Comparison of ENCODE assay signal across 12 cellular contexts in the genomic region with DNA sequence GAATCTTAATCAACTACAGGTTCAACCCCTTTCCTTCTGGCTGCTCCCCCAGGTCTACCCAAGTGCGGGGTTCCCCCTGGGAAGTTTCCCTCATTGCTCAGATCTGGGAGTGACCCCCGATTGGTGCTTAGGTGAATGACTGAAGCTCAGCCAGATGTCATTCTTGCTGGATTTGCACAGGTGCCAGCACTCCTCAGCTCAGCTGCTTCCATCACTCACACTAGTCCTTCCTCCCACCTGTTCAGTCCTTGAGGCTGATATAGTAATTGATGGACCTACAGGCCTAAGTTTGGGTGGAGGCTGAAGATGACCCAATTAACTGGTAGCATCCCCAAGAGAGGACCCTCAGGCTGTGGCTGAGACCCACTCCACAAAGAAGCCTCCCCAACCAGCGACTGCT. TPM values are rescaled to one million over a fixed set of nuclear protein-coding genes. Genes with fewer than 3 reads are reported as not detected.
DNase-seq lines count a peak whose midpoint lies in the region; ATAC-seq and TF ChIP-seq lines count a peak whose summit lies in the region.
"Had no signal": no experiment of that assay in that cellular context is flagged by ENCODE, and none has a peak within 500 bp of the region (broad histone marks: within the 10 kb centered on the region; RNA-seq: fewer than 3 reads in every experiment).

No MANE protein-coding gene starts in this region.

- POLR2A ChIA-PET in SK-N-SH (lab: Yijun Ruan, JAX): no interaction called here

- H3K79me2 ChIP-seq in SK-N-SH (ENCODE audit: insufficient read depth): no peaks in the 10 kb centered on the region

- DNase-seq in SK-N-SH: no peak
- DNase-seq in endodermal cell: no peak
- no peak for DNase-seq in NCI-H2081 treated with DMSO at 0.1 percent for 48 hours (lab: John Stamatoyannopoulos, UW)
- DNase-seq in DMS 273 (lab: John Stamatoyannopoulos, UW; ENCODE audit: unreplicated experiment): no peak
- no peak for DNase-seq in stimulated activated naive CD8-positive, alpha-beta T cell treated with anti-CD3 and anti-CD28 coated beads, Interleukin-15, amount 100 ng/mL, for 72 hours
- DNase-seq: ACHN; CD4-positive, alpha-beta T cell; GF-D8 had no signal

- H3K27me3 ChIP-seq in SK-N-SH (ENCODE audit: insufficient read depth): peaks cover 27% of the 10 kb centered on the region
- no peaks in the 10 kb centered on the region for H3K27me3 ChIP-seq in endodermal cell (ENCODE audit: control insufficient read depth, insufficient read depth, low read length, poor library complexity, severe bottlenecking)
- H3K27me3 ChIP-seq: BLaER1 treated with 17β-estradiol and CSF1 and Interleukin-3, amounts not matched to agents 10 nM and 100 nM had no signal

- H3K4me1 Mint-ChIP-seq in endodermal cell (peaks cover 28% of the 10 kb centered on the region), nephron (peaks cover 59% of the 10 kb centered on the region)
- H3K4me1 Mint-ChIP-seq in stimulated activated naive CD8-positive, alpha-beta T cell treated with anti-CD3 and anti-CD28 coated beads, Interleukin-15, amount 100 ng/mL, for 72 hours: no peaks in the 10 kb centered on the region

- CTCF ChIA-PET in SK-N-SH (lab: Yijun Ruan, JAX): interaction anchor here (1.3 kb wide), 1 partner anchor 15 kb away, joined by 3 read pairs; no protein-coding TSS in a partner anchor

- no peaks in the 10 kb centered on the region for H3K9me2 ChIP-seq in SK-N-SH

- H3K9me3 ChIP-seq in SK-N-SH (no peaks in the 10 kb centered on the region), endodermal cell (ENCODE audit: control insufficient read depth, low read length) (no peaks in the 10 kb centered on the region)
- H3K9me3 ChIP-seq: BLaER1 treated with 17β-estradiol and CSF1 and Interleukin-3, amounts not matched to agents 10 nM and 100 nM had no signal

- peaks cover 0 to 10% of the 10 kb centered on the region in 2 experiments; a peak in 1 of 4 replicates for H3K4me1 ChIP-seq in SK-N-SH (ENCODE audit: control insufficient read depth in 1 of 2, insufficient read depth in 2 of 2, low read depth in 1 of 2, low read length in 1 of 2)
- peaks cover 16% of the 10 kb centered on the region for H3K4me1 ChIP-seq in endodermal cell (ENCODE audit: control insufficient read depth, insufficient read depth, low read length)

- H3K9me3 Mint-ChIP-seq in endodermal cell (no peaks in the 10 kb centered on the region), nephron (no peaks in the 10 kb centered on the region)
- H3K9me3 Mint-ChIP-seq in stimulated activated naive CD8-positive, alpha-beta T cell treated with anti-CD3 and anti-CD28 coated beads, Interleukin-15, amount 100 ng/mL, for 72 hours: no peaks in the 10 kb centered on the region
- H3K9me3 Mint-ChIP-seq: CD4-positive, alpha-beta T cell; HFFc6 had no signal

- no peaks in the 10 kb centered on the region for H3K36me3 Mint-ChIP-seq in endodermal cell (ENCODE audit: low read depth)
- H3K36me3 Mint-ChIP-seq in nephron (ENCODE audit: low read depth): no peaks in the 10 kb centered on the region

- no peak for TF ChIP-seq RAD21 in SK-N-SH (IDR thresholded peaks at IDR 0.05; ENCODE audit: low read length)

- no peak overlapping the region for H3K4me3 ChIP-seq in SK-N-SH (ENCODE audit: low read depth in 2 of 2, low read length in 1 of 2)
- no peak overlapping the region for H3K4me3 ChIP-seq in endodermal cell (ENCODE audit: low read length)
- H3K4me3 ChIP-seq: BLaER1 treated with 17β-estradiol and CSF1 and Interleukin-3, amounts not matched to agents 10 nM and 100 nM had no signal

- H3K36me3 ChIP-seq in SK-N-SH (replicated peaks in 1 of 2; ENCODE audit: control insufficient read depth in 1 of 2, insufficient read depth in 2 of 2, low read length in 1 of 2) (no peaks in the 10 kb centered on the region), endodermal cell (ENCODE audit: control insufficient read depth, insufficient read depth, low read length) (no peaks in the 10 kb centered on the region)
- H3K36me3 ChIP-seq: BLaER1 treated with 17β-estradiol and CSF1 and Interleukin-3, amounts not matched to agents 10 nM and 100 nM had no signal

- no peaks in the 10 kb centered on the region for H3F3A ChIP-seq in SK-N-SH (replicated peaks; ENCODE audit: insufficient read depth)

- TF ChIP-seq EP300 in SK-N-SH (IDR thresholded peaks at IDR 0.05; ENCODE audit: borderline replicate concordance in 1 of 2, low read depth in 1 of 2, low read length in 1 of 2): no peak

- H3K27me3 Mint-ChIP-seq in endodermal cell (ENCODE audit: insufficient read depth): peaks cover 1% of the 10 kb centered on the region
- H3K27me3 Mint-ChIP-seq in nephron (ENCODE audit: low read depth): no peaks in the 10 kb centered on the region
- H3K27me3 Mint-ChIP-seq in stimulated activated naive CD8-positive, alpha-beta T cell treated with anti-CD3 and anti-CD28 coated beads, Interleukin-15, amount 100 ng/mL, for 72 hours: peaks cover 48% of the 10 kb centered on the region

- H3K27ac ChIP-seq in SK-N-SH (ENCODE audit: low read depth in 2 of 2, low read length in 1 of 2) (no peak overlapping the region), endodermal cell (ENCODE audit: low read depth, low read length) (peak overlapping the region; percentile 46)
- H3K27ac ChIP-seq: BLaER1 treated with 17β-estradiol and CSF1 and Interleukin-3, amounts not matched to agents 10 nM and 100 nM had no signal

- H4K20me1 ChIP-seq in SK-N-SH (ENCODE audit: insufficient read depth): no peaks in the 10 kb centered on the region

- no peak for TF ChIP-seq CTCF in SK-N-SH (IDR thresholded peaks at IDR 0.05)
- no peak for TF ChIP-seq CTCF in endodermal cell (conservative IDR thresholded peaks at IDR 0.05)
- TF ChIP-seq CTCF in nephron (IDR thresholded peaks at IDR 0.05; ENCODE audit: unreplicated experiment in 3 of 3): no peak

- no peak for ATAC-seq in SK-N-SH treated with all-trans-retinoic acid at 6 μM for 48 hours
- no peak for ATAC-seq in stimulated activated naive CD8-positive, alpha-beta T cell treated with anti-CD3 and anti-CD28 coated beads, Interleukin-15, amount 100 ng/mL, for 72 hours

- H3K4me3 Mint-ChIP-seq in endodermal cell (no peak overlapping the region), nephron (no peak overlapping the region)
- H3K4me3 Mint-ChIP-seq in stimulated activated naive CD8-positive, alpha-beta T cell treated with anti-CD3 and anti-CD28 coated beads, Interleukin-15, amount 100 ng/mL, for 72 hours: no peak overlapping the region
- H3K4me3 Mint-ChIP-seq: CD4-positive, alpha-beta T cell had no signal

- no peak overlapping the region for H3K27ac Mint-ChIP-seq in endodermal cell
- peak overlapping the region in 2 of 3 experiments; percentile 87 to 94 for H3K27ac Mint-ChIP-seq in nephron
- peak overlapping the region in 1 of 2 donors; percentile 73 for H3K27ac Mint-ChIP-seq in stimulated activated naive CD8-positive, alpha-beta T cell treated with anti-CD3 and anti-CD28 coated beads, Interleukin-15, amount 100 ng/mL, for 72 hours
- H3K27ac Mint-ChIP-seq: CD4-positive, alpha-beta T cell had no signal

- no peak overlapping the region for H2AFZ ChIP-seq in SK-N-SH (ENCODE audit: low read depth)

- H3K9ac ChIP-seq in SK-N-SH: no peak overlapping the region
- H3K9ac ChIP-seq in endodermal cell (ENCODE audit: extremely low read depth, low read length, poor library complexity, severe bottlenecking): no peak overlapping the region
- H3K9ac ChIP-seq: BLaER1 treated with 17β-estradiol and CSF1 and Interleukin-3, amounts not matched to agents 10 nM and 100 nM had no signal

- WGBS in SK-N-SH (ENCODE audit: low lambda C conversion rate): 24% methylated on average over 3 of the region's 3 CpGs
- WGBS in endodermal cell (ENCODE audit: insufficient coverage in 1 of 2, insufficient read length in 1 of 2), 2 experiments: 94 to 95% methylated on average over 3 of the region's 3 CpGs

- H3K4me2 ChIP-seq in SK-N-SH: peak overlapping the region; percentile 48; the same call in 1 of the 2 replicates

TF ChIP-seq in SK-N-SH, 30 proteins besides CTCF, POLR2A, EP300 and RAD21 (continues in another document):
- TF ChIP-seq ZBTB33 (IDR thresholded peaks at IDR 0.05; ENCODE audit: borderline replicate concordance, low read depth) (no peak), MEF2A (IDR thresholded peaks at IDR 0.05; ENCODE audit: borderline replicate concordance, low read depth) (no peak)

TF ChIP-seq in SK-N-SH treated with all-trans-retinoic acid at 6 μM for 48 hours, 23 proteins besides CTCF, POLR2A, EP300 and RAD21 (continues in another document):
- TF ChIP-seq, protein P1, sequence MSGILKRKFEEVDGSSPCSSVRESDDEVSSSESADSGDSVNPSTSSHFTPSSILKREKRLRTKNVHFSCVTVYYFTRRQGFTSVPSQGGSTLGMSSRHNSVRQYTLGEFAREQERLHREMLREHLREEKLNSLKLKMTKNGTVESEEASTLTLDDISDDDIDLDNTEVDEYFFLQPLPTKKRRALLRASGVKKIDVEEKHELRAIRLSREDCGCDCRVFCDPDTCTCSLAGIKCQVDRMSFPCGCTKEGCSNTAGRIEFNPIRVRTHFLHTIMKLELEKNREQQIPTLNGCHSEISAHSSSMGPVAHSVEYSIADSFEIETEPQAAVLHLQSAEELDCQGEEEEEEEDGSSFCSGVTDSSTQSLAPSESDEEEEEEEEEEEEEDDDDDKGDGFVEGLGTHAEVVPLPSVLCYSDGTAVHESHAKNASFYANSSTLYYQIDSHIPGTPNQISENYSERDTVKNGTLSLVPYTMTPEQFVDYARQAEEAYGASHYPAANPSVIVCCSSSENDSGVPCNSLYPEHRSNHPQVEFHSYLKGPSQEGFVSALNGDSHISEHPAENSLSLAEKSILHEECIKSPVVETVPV (CRISPR knock-in tag; IDR thresholded peaks at IDR 0.05): no peak

RNA-seq across cellular contexts. Expression of gene PRLR, which starts 32.9 kb away (rescaled TPM):
- polyA plus RNA-seq in SK-N-SH (2012; rRNA removed): 0.13 and 0.34 TPM in 2 replicates
- polyA plus RNA-seq in SK-N-SH (2012; cell fraction: cytosol; rRNA removed): 0.06 and 0.17 TPM in 2 replicates
- polyA plus RNA-seq in SK-N-SH (2012; cell fraction: nucleus; rRNA removed): 0.01 and 0.15 TPM in 2 replicates
- 1 to 10 TPM; 4.1 to 6.5 TPM for total RNA-seq in endodermal cell
- 6.5 TPM for polyA plus RNA-seq in endodermal cell (2013, experiment 1 of 2)
- 10.4 TPM for polyA plus RNA-seq in endodermal cell (2013, experiment 2 of 2)
